8 cellular contexts compared by ENCODE assay signal in the genomic region with DNA sequence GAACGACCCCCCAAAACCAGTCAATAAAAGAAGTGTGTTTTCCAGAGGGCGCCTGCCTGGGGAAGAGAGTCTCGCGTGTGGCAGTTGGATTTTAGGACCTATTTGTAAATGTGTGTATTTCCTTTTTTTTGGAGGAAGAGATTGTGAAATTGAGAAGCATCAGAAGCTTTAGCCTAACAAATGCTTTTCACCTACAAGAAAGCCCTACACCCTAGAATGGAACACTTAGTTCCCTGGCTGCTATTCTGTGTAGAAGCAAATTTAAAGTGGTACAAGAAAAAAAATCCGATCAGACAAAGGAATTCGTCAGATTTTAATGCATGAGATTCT. TPM values are rescaled to one million over a fixed set of nuclear protein-coding genes. Genes with fewer than 3 reads are reported as not detected.
A peak's percentile ranks its signal among the peaks of the same experiment; 100 is the strongest.
DNase-seq lines count a peak whose midpoint lies in the region; ATAC-seq and TF ChIP-seq lines count a peak whose summit lies in the region.

No MANE protein-coding gene starts in this region.

- peak overlapping the region; percentile 76 for H3K4me3 Mint-ChIP-seq in activated CD4-positive, alpha-beta T cell treated with anti-CD3 and anti-CD28 coated beads, Interleukin-2, amount 10 ng/mL, durations not matched to agents 7 days and 5 days
- H3K4me3 Mint-ChIP-seq in stimulated activated effector memory CD8-positive, alpha-beta T cell treated with anti-CD3 and anti-CD28 coated beads, Interleukin-12 subunit alpha, Interleukin-12 subunit beta, amount 100 ng/mL, for 72 hours, result peak overlapping the region; percentile 86

- H3K36me3 Mint-ChIP-seq in activated CD4-positive, alpha-beta T cell treated with anti-CD3 and anti-CD28 coated beads, Interleukin-2, amount 10 ng/mL, durations not matched to agents 7 days and 5 days (ENCODE audit: low read depth), result peaks cover 6% of the 10 kb centered on the region
- peaks cover 30% of the 10 kb centered on the region for H3K36me3 Mint-ChIP-seq in stimulated activated effector memory CD8-positive, alpha-beta T cell treated with anti-CD3 and anti-CD28 coated beads, Interleukin-12 subunit alpha, Interleukin-12 subunit beta, amount 100 ng/mL, for 72 hours

- ATAC-seq in right cardiac atrium, result no peak
- no peak for ATAC-seq in stimulated activated effector memory CD8-positive, alpha-beta T cell treated with anti-CD3 and anti-CD28 coated beads, Interleukin-12 subunit alpha, Interleukin-12 subunit beta, amount 100 ng/mL, for 72 hours
- no peak for ATAC-seq in sciatic nerve

- 4% methylated on average over 6 of the region's 6 CpGs for WGBS in right cardiac atrium

- H3K4me1 Mint-ChIP-seq in activated CD4-positive, alpha-beta T cell treated with anti-CD3 and anti-CD28 coated beads, Interleukin-2, amount 10 ng/mL, durations not matched to agents 7 days and 5 days, result peaks cover 25% of the 10 kb centered on the region
- H3K4me1 Mint-ChIP-seq in stimulated activated effector memory CD8-positive, alpha-beta T cell treated with anti-CD3 and anti-CD28 coated beads, Interleukin-12 subunit alpha, Interleukin-12 subunit beta, amount 100 ng/mL, for 72 hours, result peaks cover 24% of the 10 kb centered on the region

- no peak for TF ChIP-seq CTCF in VCaP (conservative IDR thresholded peaks at IDR 0.05)

- CTCF ChIA-PET in activated CD4-positive, alpha-beta T cell treated with anti-CD3 and anti-CD28 coated beads, Interleukin-2, amount 10 ng/mL, durations not matched to agents 7 days and 5 days (lab: Charles Lee), result interaction anchor here (0.6 to 2.6 kb wide), 20 partner anchors 9 to 1216 kb away, joined by 3 to 11 read pairs (median 4); no protein-coding TSS in a partner anchor

- peak overlapping the region; percentile 96 for H3K4me3 ChIP-seq in right cardiac atrium (ENCODE audit: low read length)

- peaks cover 2% of the 10 kb centered on the region for H3K4me1 ChIP-seq in right cardiac atrium (ENCODE audit: control insufficient read depth, insufficient read depth, low read length)

- intact Hi-C loops in right cardiac atrium (cut with DNase I) (loop anchor here in 1 of 4 donors (10.0 kb wide), 1 partner anchor 69 kb away; no protein-coding TSS in a partner anchor), sciatic nerve (cut with DNase I) (no loop called here)

- peaks cover 2% of the 10 kb centered on the region for H3K27me3 Mint-ChIP-seq in activated CD4-positive, alpha-beta T cell treated with anti-CD3 and anti-CD28 coated beads, Interleukin-2, amount 10 ng/mL, durations not matched to agents 7 days and 5 days

- no peaks in the 10 kb centered on the region for H3K9me3 ChIP-seq in right cardiac atrium (ENCODE audit: control insufficient read depth, low read length)

- peak overlapping the region; percentile 86 for H3K27ac Mint-ChIP-seq in activated CD4-positive, alpha-beta T cell treated with anti-CD3 and anti-CD28 coated beads, Interleukin-2, amount 10 ng/mL, durations not matched to agents 7 days and 5 days
- H3K27ac Mint-ChIP-seq in stimulated activated effector memory CD8-positive, alpha-beta T cell treated with anti-CD3 and anti-CD28 coated beads, Interleukin-12 subunit alpha, Interleukin-12 subunit beta, amount 100 ng/mL, for 72 hours, result peak overlapping the region; percentile 12

- POLR2A ChIA-PET in activated CD4-positive, alpha-beta T cell treated with anti-CD3 and anti-CD28 coated beads, Interleukin-2, amount 10 ng/mL, durations not matched to agents 7 days and 5 days (lab: Charles Lee), result no interaction called here

- H3K27me3 ChIP-seq in right cardiac atrium (ENCODE audit: control insufficient read depth, insufficient read depth), result no peaks in the 10 kb centered on the region

- no peaks in the 10 kb centered on the region for H3K9me3 Mint-ChIP-seq in activated CD4-positive, alpha-beta T cell treated with anti-CD3 and anti-CD28 coated beads, Interleukin-2, amount 10 ng/mL, durations not matched to agents 7 days and 5 days
- no peaks in the 10 kb centered on the region for H3K9me3 Mint-ChIP-seq in stimulated activated effector memory CD8-positive, alpha-beta T cell treated with anti-CD3 and anti-CD28 coated beads, Interleukin-12 subunit alpha, Interleukin-12 subunit beta, amount 100 ng/mL, for 72 hours

- H3K27ac ChIP-seq in VCaP, result peak overlapping the region; percentile 98
- H3K27ac ChIP-seq in right cardiac atrium (ENCODE audit: low read length), result peak overlapping the region; percentile 97

- no peak for DNase-seq in activated CD4-positive, alpha-beta T cell treated with anti-CD3 and anti-CD28 coated beads, Interleukin-2, amount 10 ng/mL, durations not matched to agents 7 days and 5 days
- DNase-seq in activated CD4-positive, alpha-beta T cell treated with anti-CD3 and anti-CD28 coated beads, Interleukin-2, amount 50 U/mL, for 1 hour, result no peak
- DNase-seq in right cardiac atrium (no peak), sciatic nerve (ENCODE audit: low spot score) (no peak), cerebellar nuclear complex (lab: John Stamatoyannopoulos, UW) (no peak)
- DNase-seq in stimulated activated effector memory CD8-positive, alpha-beta T cell treated with anti-CD3 and anti-CD28 coated beads, Interleukin-12 subunit alpha, Interleukin-12 subunit beta, amount 100 ng/mL, for 72 hours (ENCODE audit: low spot score in 2 of 2), result no peak
- DNase-seq in central memory CD4-positive, alpha-beta T cell, result no peak

RNA-seq across cellular contexts. Expression of a gene that starts 1.4 kb away (rescaled TPM):
- 10 to 100 TPM; 21.7 to 23.7 TPM for total RNA-seq in activated CD4-positive, alpha-beta T cell treated with anti-CD3 and anti-CD28 coated beads, Interleukin-2, amount 10 ng/mL, durations not matched to agents 7 days and 5 days
- total RNA-seq in right cardiac atrium (10 to 100 TPM; 12.2 to 14.4 (median 13.6) TPM), sciatic nerve (19.9 TPM)
- 4.4 TPM for polyA plus RNA-seq in right cardiac atrium
